Comparison of ENCODE assay signal across 9 cellular contexts in genomic region chrX:41559662-41560061, GRCh38.
DNase-seq lines count a peak whose midpoint lies in the region; ATAC-seq, FAIRE-seq and TF ChIP-seq lines count a peak whose summit lies in the region.
"Had no signal": no experiment of that assay in that cellular context is flagged by ENCODE, and none has a peak within 500 bp of the region (broad histone marks: within the 10 kb centered on the region; RNA-seq: fewer than 3 reads in every experiment).

No MANE protein-coding gene starts in this region.

- no peaks in the 10 kb centered on the region for H3K79me2 ChIP-seq in K562 (ENCODE audit: control insufficient read depth, insufficient read depth, low read length)

- in situ Hi-C loops in KBM-7 (cut with MboI; ENCODE audit: low pct_unique_long_range_greater_than_20kb, low sequenced_read_pairs) (loop anchor here (25.0 kb wide), 1 partner anchor 178 kb away; no protein-coding TSS in a partner anchor), K562 (cut with MboI) (loop anchor here (5.0 kb wide), 1 partner anchor 193 kb away; no protein-coding TSS in a partner anchor)

- peaks cover 0 to 5% (median under 1%) of the 10 kb centered on the region in 5 donors for H3K36me3 Mint-ChIP-seq in naive thymus-derived CD4-positive, alpha-beta T cell

- no peaks in the 10 kb centered on the region for H4K20me1 ChIP-seq in K562 (replicated peaks; ENCODE audit: control insufficient read depth, insufficient read depth, low read length)

- H3K27me3 Mint-ChIP-seq in naive thymus-derived CD4-positive, alpha-beta T cell, result no peaks in the 10 kb centered on the region
- H3K27me3 Mint-ChIP-seq: effector memory CD8-positive, alpha-beta T cell had no signal

- intact Hi-C loops in K562 (cut with micrococcal nuclease), result loop anchor here (10.0 kb wide), 1 partner anchor 1995 kb away; no protein-coding TSS in a partner anchor
- intact Hi-C loops in naive thymus-derived CD4-positive, alpha-beta T cell (cut with micrococcal nuclease), result loop anchor here in 1 of 2 donors (1.0 to 5.0 kb wide), 6 partner anchors 108 to 1998 kb away; partner anchors contain the start of gene CASK

- 8% methylated on average over 5 of the region's 5 CpGs for WGBS in K562 (ENCODE audit: insufficient coverage, low coverage, missing lambda C conversion rate)

- no peaks in the 10 kb centered on the region for H3K9me3 Mint-ChIP-seq in naive thymus-derived CD4-positive, alpha-beta T cell
- H3K9me3 Mint-ChIP-seq: effector memory CD8-positive, alpha-beta T cell had no signal

- peak overlapping the region in 8 of 9 donors; percentile 13 to 92 (median 36) for H3K27ac Mint-ChIP-seq in naive thymus-derived CD4-positive, alpha-beta T cell

- DNase-seq in AG08396 (ENCODE audit: low spot score) (peak; percentile 11), KBM-7 (peak; percentile 92), K562 (ENCODE audit: extremely low read depth in 1 of 4, low spot score in 3 of 4) (peak; percentile 16 to 56 (median 27)), NCI-H2171 (lab: John Stamatoyannopoulos, UW) (no peak)
- DNase-seq in naive thymus-derived CD4-positive, alpha-beta T cell, result peak in 1 of 9 donors; percentile 5
- DNase-seq: effector memory CD8-positive, alpha-beta T cell had no signal

- TF ChIP-seq RAD21 in K562 (CRISPR knock-in tag; conservative IDR thresholded peaks at IDR 0.05 in 1 of 2, IDR thresholded peaks at IDR 0.05 in 1 of 2), result 0 out of 4 replicates have a peak, but pooled peaks have one; percentile 6 to 15

- peaks cover 0 to 5% of the 10 kb centered on the region in 2 experiments; a peak in 3 of 5 replicates for H3K4me1 ChIP-seq in K562 (replicated peaks in 1 of 2; ENCODE audit: control insufficient read depth in 2 of 2, insufficient read depth in 2 of 2, low read length in 2 of 2)
- peaks cover 0 to 25% of the 10 kb centered on the region in 2 donors for H3K4me1 ChIP-seq in naive thymus-derived CD4-positive, alpha-beta T cell (ENCODE audit: control insufficient read depth in 2 of 2, insufficient read depth in 2 of 2, low read length in 2 of 2)

- POLR2A ChIA-PET in K562 (lab: Yijun Ruan, JAX), result no interaction called here
- POLR2A ChIA-PET in naive thymus-derived CD4-positive, alpha-beta T cell (lab: Charles Lee), result no interaction called here

- H3K9ac ChIP-seq in K562 (ENCODE audit: insufficient read depth in 1 of 2, low read depth in 2 of 2, low read length in 2 of 2), result peak overlapping the region in 1 of 2 experiments; percentile 38; a peak in 1 of 4 replicates

- H3K27ac ChIP-seq in K562 (ENCODE audit: extremely low read depth, low read depth, low read length), result peak overlapping the region; percentile 60; the same call in 1 of the 3 replicates
- H3K27ac ChIP-seq in naive thymus-derived CD4-positive, alpha-beta T cell (ENCODE audit: low read depth, low read length), result no peak overlapping the region

- peak overlapping the region; percentile 49 for H2AFZ ChIP-seq in K562 (ENCODE audit: low read depth, low read length)

- H3K9me1 ChIP-seq in K562 (ENCODE audit: control insufficient read depth, insufficient read depth, low read length), result no peaks in the 10 kb centered on the region

- no peak for TF ChIP-seq CTCF in K562 (IDR thresholded peaks at IDR 0.05 in 2 of 3, conservative IDR thresholded peaks at IDR 0.05 in 1 of 3; ENCODE audit: insufficient read depth in 2 of 3, low read depth in 1 of 3, low read length in 3 of 3)

- ATAC-seq in K562 (peak; percentile 81), GM21528 (IDR thresholded peaks at IDR 0.05; ENCODE audit: low FRiP score, unreplicated experiment) (no peak), GM21717 (IDR thresholded peaks at IDR 0.05; ENCODE audit: unreplicated experiment) (no peak), GM18870 (IDR thresholded peaks at IDR 0.05; ENCODE audit: unreplicated experiment) (no peak)
- ATAC-seq in naive thymus-derived CD4-positive, alpha-beta T cell, result no peak
- ATAC-seq: effector memory CD8-positive, alpha-beta T cell had no signal

- no peaks in the 10 kb centered on the region for H3K9me3 ChIP-seq in K562 (replicated peaks; ENCODE audit: control insufficient read depth, insufficient read depth, low read depth, low read length)
- H3K9me3 ChIP-seq in naive thymus-derived CD4-positive, alpha-beta T cell (ENCODE audit: control insufficient read depth in 2 of 3, low read length in 3 of 3), result no peaks in the 10 kb centered on the region

- TF ChIP-seq EP300 in K562 (IDR thresholded peaks at IDR 0.05; ENCODE audit: low read length), result peak; percentile 11; the same call in 1 of the 2 replicates

- H3K4me2 ChIP-seq in K562 (ENCODE audit: insufficient read depth, low read length), result no peak overlapping the region

- BruUV-seq in K562 (replicated peaks; lab: Mats Ljungman, UMichigan), result no TSS peak

- no peak overlapping the region for H3K4me3 ChIP-seq in K562
- no peak overlapping the region for H3K4me3 ChIP-seq in naive thymus-derived CD4-positive, alpha-beta T cell (ENCODE audit: low read length)

- FAIRE-seq in K562 (lab: Jason Lieb, UNC), result no peak

- peak overlapping the region in 5 of 10 donors; percentile 4 to 71 (median 16) for H3K4me3 Mint-ChIP-seq in naive thymus-derived CD4-positive, alpha-beta T cell
- H3K4me3 Mint-ChIP-seq: effector memory CD8-positive, alpha-beta T cell had no signal

- CTCF ChIA-PET in K562 (lab: Yijun Ruan, JAX; ENCODE audit: low intra/inter-chr PET ratio), result interaction anchor here (1.5 kb wide), 1 partner anchor 200 kb away, joined by 5 read pairs; no protein-coding TSS in a partner anchor
- CTCF ChIA-PET in naive thymus-derived CD4-positive, alpha-beta T cell (lab: Charles Lee), result no interaction called here

- H3K36me3 ChIP-seq in K562 (ENCODE audit: control insufficient read depth, insufficient read depth, low read length), result no peaks in the 10 kb centered on the region
- no peaks in the 10 kb centered on the region for H3K36me3 ChIP-seq in naive thymus-derived CD4-positive, alpha-beta T cell (ENCODE audit: control insufficient read depth in 2 of 3, insufficient read depth in 3 of 3, low read length in 3 of 3)

- no peak for TF ChIP-seq POLR2A in K562 (conservative IDR thresholded peaks at IDR 0.05)

- peaks cover under 1 to 42% (median 29%) of the 10 kb centered on the region in 7 donors for H3K4me1 Mint-ChIP-seq in naive thymus-derived CD4-positive, alpha-beta T cell

- no peaks in the 10 kb centered on the region for H3K27me3 ChIP-seq in K562 (ENCODE audit: control insufficient read depth in 2 of 2, insufficient read depth in 2 of 2, low read length in 2 of 2)
- no peaks in the 10 kb centered on the region for H3K27me3 ChIP-seq in naive thymus-derived CD4-positive, alpha-beta T cell (ENCODE audit: control insufficient read depth in 2 of 2, insufficient read depth in 2 of 2, low read length in 2 of 2)

TF ChIP-seq in K562, 482 proteins besides CTCF, POLR2A, EP300 and RAD21 (continues in another document):
- TF ChIP-seq PURB (CRISPR knock-in tag; IDR thresholded peaks at IDR 0.05; ENCODE audit: low read depth) (no peak), VEZF1 (CRISPR knock-in tag; IDR thresholded peaks at IDR 0.05) (peak; percentile 83), HMBOX1 (IDR thresholded peaks at IDR 0.05) (peak; percentile 85), ZNF449 (CRISPR knock-in tag; IDR thresholded peaks at IDR 0.05) (no peak), HOXB6 (CRISPR knock-in tag; IDR thresholded peaks at IDR 0.05; ENCODE audit: borderline replicate concordance) (no peak), GTF2A2 (tag; IDR thresholded peaks at IDR 0.05) (no peak), NCOR1 (IDR thresholded peaks at IDR 0.05) (peak; percentile 27; the same call in 1 of the 2 replicates), RCOR1 (IDR thresholded peaks at IDR 0.05; ENCODE audit: borderline replicate concordance in 1 of 2, low read depth in 2 of 2, low read length in 2 of 2) (peak in 1 of 2 experiments; percentile 34; a peak in 1 of 4 replicates), DPF2 (IDR thresholded peaks at IDR 0.05) (peak; percentile 28; the same call in 1 of the 2 replicates), CXXC5 (CRISPR knock-in tag; IDR thresholded peaks at IDR 0.05) (peak; percentile 17; the same call in 1 of the 2 replicates), CBFA2T3 (IDR thresholded peaks at IDR 0.05) (peak; percentile 48), ARID1B (IDR thresholded peaks at IDR 0.05) (peak; percentile 33; the same call in 1 of the 2 replicates)
